ENCODE assay signal across 21 cellular contexts in genomic region chr4:178414881-178415446, GRCh38.
"Had no signal": no experiment of that assay in that cellular context is flagged by ENCODE, and none has a peak within 500 bp of the region (broad histone marks: within the 10 kb centered on the region; RNA-seq: fewer than 3 reads in every experiment).

No MANE protein-coding gene starts in this region.

- H3K9me3 ChIP-seq: gastroesophageal sphincter, neutrophil, ovary, psoas muscle, right atrium auricular region had no signal

- DNase-seq: activated CD4-positive, alpha-beta memory T cell treated with anti-CD3 and anti-CD28 coated beads, Interleukin-2, amount 10 ng/mL, durations not matched to agents 7 days and 5 days; activated CD4-positive, alpha-beta T cell treated with anti-CD3 and anti-CD28 coated beads, Interleukin-2, amount 10 ng/mL, durations not matched to agents 24 days and 14 days; activated gamma-delta T cell; activated naive CD4-positive, alpha-beta T cell treated with anti-CD3 and anti-CD28 coated beads, Interleukin-2, amount 50 U/mL, for 16 hours; activated naive CD8-positive, alpha-beta T cell treated with anti-CD3 and anti-CD28 coated beads, Interleukin-2, amount 50 U/mL, for 24 hours; activated T-cell treated with anti-CD3 and anti-CD28 coated beads for 4 hours; cerebellar nuclear complex; head of caudate nucleus; hypothalamus; left ventricle myocardium superior; mammary epithelial cell; midbrain; psoas muscle; stimulated activated CD4-positive, alpha-beta T cell treated with anti-CD3 and anti-CD28 coated beads, Interleukin-4, amount 100 ng/mL, for 24 hours; T1000; trophoblast cell had no signal

- H3K4me1 ChIP-seq: gastroesophageal sphincter, psoas muscle, right atrium auricular region had no signal

- H3K4me3 ChIP-seq: coronary artery, gastroesophageal sphincter, ovary, psoas muscle, right atrium auricular region had no signal

- H3K36me3 ChIP-seq: gastroesophageal sphincter, neutrophil, ovary, right atrium auricular region had no signal

- H3K27ac ChIP-seq: coronary artery, gastroesophageal sphincter, neutrophil, ovary, psoas muscle, right atrium auricular region had no signal

- H3K27me3 ChIP-seq: gastroesophageal sphincter, neutrophil, ovary, right atrium auricular region had no signal

- ATAC-seq: activated naive CD8-positive, alpha-beta T cell treated with anti-CD3 and anti-CD28 coated beads, Interleukin-2, amount 50 U/mL, for 24 hours; gastroesophageal sphincter; left ventricle myocardium superior; psoas muscle had no signal
